1 cellular context compared by ENCODE assay signal in genomic region chr11:73396251-73396930, GRCh38.
TF ChIP-seq lines count a peak whose summit lies in the region.

No MANE protein-coding gene starts in this region.

TF ChIP-seq in GM12878, 131 proteins besides CTCF, POLR2A, EP300 and RAD21 (continued from another document):
- TF ChIP-seq, protein P1, sequence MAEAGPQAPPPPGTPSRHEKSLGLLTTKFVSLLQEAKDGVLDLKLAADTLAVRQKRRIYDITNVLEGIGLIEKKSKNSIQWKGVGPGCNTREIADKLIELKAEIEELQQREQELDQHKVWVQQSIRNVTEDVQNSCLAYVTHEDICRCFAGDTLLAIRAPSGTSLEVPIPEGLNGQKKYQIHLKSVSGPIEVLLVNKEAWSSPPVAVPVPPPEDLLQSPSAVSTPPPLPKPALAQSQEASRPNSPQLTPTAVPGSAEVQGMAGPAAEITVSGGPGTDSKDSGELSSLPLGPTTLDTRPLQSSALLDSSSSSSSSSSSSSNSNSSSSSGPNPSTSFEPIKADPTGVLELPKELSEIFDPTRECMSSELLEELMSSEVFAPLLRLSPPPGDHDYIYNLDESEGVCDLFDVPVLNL (IDR thresholded peaks at IDR 0.05; ENCODE audit: low read depth, low read length): no peak
- TF ChIP-seq ATF3 (IDR thresholded peaks at IDR 0.05; ENCODE audit: borderline replicate concordance, extremely low read depth, low read depth, low read length) (no peak), SP1 (IDR thresholded peaks at IDR 0.05; ENCODE audit: low read depth, low read length) (no peak)
- TF ChIP-seq, protein P2, sequence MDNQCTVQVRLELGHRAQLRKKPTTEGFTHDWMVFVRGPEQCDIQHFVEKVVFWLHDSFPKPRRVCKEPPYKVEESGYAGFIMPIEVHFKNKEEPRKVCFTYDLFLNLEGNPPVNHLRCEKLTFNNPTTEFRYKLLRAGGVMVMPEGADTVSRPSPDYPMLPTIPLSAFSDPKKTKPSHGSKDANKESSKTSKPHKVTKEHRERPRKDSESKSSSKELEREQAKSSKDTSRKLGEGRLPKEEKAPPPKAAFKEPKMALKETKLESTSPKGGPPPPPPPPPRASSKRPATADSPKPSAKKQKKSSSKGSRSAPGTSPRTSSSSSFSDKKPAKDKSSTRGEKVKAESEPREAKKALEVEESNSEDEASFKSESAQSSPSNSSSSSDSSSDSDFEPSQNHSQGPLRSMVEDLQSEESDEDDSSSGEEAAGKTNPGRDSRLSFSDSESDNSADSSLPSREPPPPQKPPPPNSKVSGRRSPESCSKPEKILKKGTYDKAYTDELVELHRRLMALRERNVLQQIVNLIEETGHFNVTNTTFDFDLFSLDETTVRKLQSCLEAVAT (IDR thresholded peaks at IDR 0.05): no peak
